ENCODE assay signal across 1 cellular context in genomic region chr2:38750793-38751042, GRCh38.
TF ChIP-seq lines count a peak whose summit lies in the region.

No MANE protein-coding gene starts in this region.

TF ChIP-seq in HepG2, 621 proteins besides CTCF, POLR2A, EP300 and RAD21 (continued from another document):
- TF ChIP-seq, protein P1, sequence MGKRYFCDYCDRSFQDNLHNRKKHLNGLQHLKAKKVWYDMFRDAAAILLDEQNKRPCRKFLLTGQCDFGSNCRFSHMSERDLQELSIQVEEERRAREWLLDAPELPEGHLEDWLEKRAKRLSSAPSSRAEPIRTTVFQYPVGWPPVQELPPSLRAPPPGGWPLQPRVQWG (CRISPR knock-in tag; IDR thresholded peaks at IDR 0.05; ENCODE audit: borderline replicate concordance, low read depth): no peak
- TF ChIP-seq ZNF362 (CRISPR knock-in tag; IDR thresholded peaks at IDR 0.05; ENCODE audit: borderline replicate concordance) (peak; percentile 73), TMF1 (CRISPR knock-in tag; IDR thresholded peaks at IDR 0.05; ENCODE audit: low read depth) (peak; percentile 40; the same call in 1 of the 2 replicates), ZNF850 (CRISPR knock-in tag; conservative IDR thresholded peaks at IDR 0.05) (0 out of 2 replicates have a peak, but pooled peaks have one; percentile 20), CREB3 (CRISPR knock-in tag; IDR thresholded peaks at IDR 0.05) (0 out of 2 replicates have a peak, but pooled peaks have one; percentile 64), ZNF740 (CRISPR knock-in tag; IDR thresholded peaks at IDR 0.05) (peak; percentile 97)
